Comparison of ENCODE assay signal across 22 cellular contexts in genomic region chr4:121030151-121030550, GRCh38. TPM values are rescaled to one million over a fixed set of nuclear protein-coding genes. Genes with fewer than 3 reads are reported as not detected.
"Had no signal": no experiment of that assay in that cellular context is flagged by ENCODE, and none has a peak within 500 bp of the region (broad histone marks: within the 10 kb centered on the region; RNA-seq: fewer than 3 reads in every experiment).

No MANE protein-coding gene starts in this region.

- H3K4me3 ChIP-seq: esophagus muscularis mucosa, heart left ventricle, lung, neural progenitor cell, ovary, stomach, suprapubic skin, thyroid gland, upper lobe of left lung, vagina had no signal

- DNase-seq: effector memory CD8-positive, alpha-beta T cell; heart left ventricle; hypothalamus; islet precursor cell; left ventricle myocardium superior; mesenchymal stem cell; midbrain; nucleus accumbens; ovary; right cardiac atrium; small intestine; stimulated activated CD4-positive, alpha-beta T cell treated with anti-CD3 and anti-CD28 coated beads, Interleukin-12 subunit alpha, Interleukin-12 subunit beta, amount 100 ng/mL, for 4 hours; stimulated activated naive CD4-positive, alpha-beta T cell; stomach; thyroid gland; upper lobe of left lung had no signal

RNA-seq across cellular contexts. Expression of gene NDNF, which starts 42.2 kb away (rescaled TPM):
- total RNA-seq: natural killer cell treated with Interleukin-12 subunit alpha and Interleukin-12 subunit beta and Interleukin-15 and Interleukin-18, amount 100 ng/mL, for 72 hours had no signal
